Comparison of ENCODE assay signal across 1 cellular context in the genomic region with DNA sequence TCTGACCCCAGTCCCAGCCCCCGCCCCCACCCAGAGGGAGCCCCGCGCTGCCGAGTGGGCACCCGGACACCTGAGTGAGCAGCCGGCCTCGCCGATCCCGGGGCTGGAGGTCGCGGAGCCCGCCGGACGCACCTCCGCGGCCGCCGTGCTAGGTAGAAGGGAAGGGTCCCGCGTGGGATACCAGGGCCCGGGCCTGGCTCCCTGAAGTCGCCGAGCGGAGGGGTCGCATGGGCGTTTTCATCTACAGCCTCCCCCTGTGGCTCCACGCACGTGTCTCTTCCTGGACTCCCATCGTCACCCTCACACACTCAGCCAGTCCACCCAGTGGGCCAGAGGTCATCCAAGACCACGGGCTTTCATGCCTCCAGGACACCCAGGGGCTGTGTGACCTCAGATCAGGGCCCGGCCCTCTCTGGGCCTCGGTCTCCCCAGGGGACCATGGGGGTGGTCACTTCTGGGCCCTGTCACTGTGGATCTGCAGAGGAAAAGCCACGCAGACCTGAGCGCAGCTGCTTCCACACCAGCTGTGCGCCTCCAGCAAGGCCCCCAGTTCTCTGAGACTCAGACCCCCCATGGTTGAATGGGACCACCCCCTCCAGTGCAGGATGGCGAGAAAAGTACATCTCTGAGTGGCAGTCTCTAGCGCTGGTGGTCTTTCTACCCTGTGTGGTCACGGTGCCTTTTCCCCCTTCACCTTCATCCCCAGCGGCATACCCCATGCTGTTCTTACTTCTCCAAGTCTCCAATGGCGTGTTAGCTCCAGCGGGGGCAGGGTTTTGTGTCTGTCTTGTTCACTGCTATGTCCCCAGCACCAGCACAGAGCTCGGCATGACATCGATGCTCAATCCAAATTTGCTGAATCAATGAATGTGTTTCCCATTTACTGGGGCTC.
TF ChIP-seq lines count a peak whose summit lies in the region.

No MANE protein-coding gene starts in this region.

TF ChIP-seq in SK-N-SH treated with all-trans-retinoic acid at 6 μM for 48 hours, 23 proteins besides CTCF, POLR2A, EP300 and RAD21 (continued from another document):
- no peak for TF ChIP-seq CSDC2 (CRISPR knock-in tag; IDR thresholded peaks at IDR 0.05)
- TF ChIP-seq GLIS3 (CRISPR knock-in tag; IDR thresholded peaks at IDR 0.05) = no peak
- no peak for TF ChIP-seq ZNF565 (CRISPR knock-in tag; conservative IDR thresholded peaks at IDR 0.05; ENCODE audit: low read depth)
- no peak for TF ChIP-seq PPARA (CRISPR knock-in tag; IDR thresholded peaks at IDR 0.05; ENCODE audit: borderline replicate concordance)
- no peak for TF ChIP-seq ISL1 (CRISPR knock-in tag; IDR thresholded peaks at IDR 0.05)
- TF ChIP-seq TOX (CRISPR knock-in tag; IDR thresholded peaks at IDR 0.05; ENCODE audit: borderline replicate concordance) = no peak
- TF ChIP-seq, protein P1, sequence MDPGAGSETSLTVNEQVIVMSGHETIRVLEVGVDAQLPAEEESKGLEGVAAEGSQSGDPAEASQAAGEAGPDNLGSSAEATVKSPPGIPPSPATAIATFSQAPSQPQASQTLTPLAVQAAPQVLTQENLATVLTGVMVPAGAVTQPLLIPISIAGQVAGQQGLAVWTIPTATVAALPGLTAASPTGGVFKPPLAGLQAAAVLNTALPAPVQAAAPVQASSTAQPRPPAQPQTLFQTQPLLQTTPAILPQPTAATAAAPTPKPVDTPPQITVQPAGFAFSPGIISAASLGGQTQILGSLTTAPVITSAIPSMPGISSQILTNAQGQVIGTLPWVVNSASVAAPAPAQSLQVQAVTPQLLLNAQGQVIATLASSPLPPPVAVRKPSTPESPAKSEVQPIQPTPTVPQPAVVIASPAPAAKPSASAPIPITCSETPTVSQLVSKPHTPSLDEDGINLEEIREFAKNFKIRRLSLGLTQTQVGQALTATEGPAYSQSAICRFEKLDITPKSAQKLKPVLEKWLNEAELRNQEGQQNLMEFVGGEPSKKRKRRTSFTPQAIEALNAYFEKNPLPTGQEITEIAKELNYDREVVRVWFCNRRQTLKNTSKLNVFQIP (CRISPR knock-in tag; IDR thresholded peaks at IDR 0.05; ENCODE audit: borderline replicate concordance, low read depth) = no peak
- TF ChIP-seq ZNF70 (CRISPR knock-in tag; IDR thresholded peaks at IDR 0.05) = no peak
- no peak for TF ChIP-seq RARB (CRISPR knock-in tag; IDR thresholded peaks at IDR 0.05)
- no peak for TF ChIP-seq ZFP30 (CRISPR knock-in tag; IDR thresholded peaks at IDR 0.05)
- TF ChIP-seq ZC3H10 (CRISPR knock-in tag; IDR thresholded peaks at IDR 0.05) = no peak
- no peak for TF ChIP-seq ESRRG (CRISPR knock-in tag; IDR thresholded peaks at IDR 0.05)
- TF ChIP-seq SNAI2 (CRISPR knock-in tag; IDR thresholded peaks at IDR 0.05) = no peak
